ENCODE assay signal across 1 cellular context in genomic region chr12:65277994-65278575, GRCh38.
A peak's percentile ranks its signal among the peaks of the same experiment; 100 is the strongest.
TF ChIP-seq lines count a peak whose summit lies in the region.

No MANE protein-coding gene starts in this region.

TF ChIP-seq in H1, 55 proteins besides CTCF, POLR2A, EP300 and RAD21:
- TF ChIP-seq RFX5 (IDR thresholded peaks at IDR 0.05; ENCODE audit: borderline replicate concordance, low read depth, low read length) (no peak), KDM5A (IDR thresholded peaks at IDR 0.05; ENCODE audit: low read length) (no peak), SRF (IDR thresholded peaks at IDR 0.05; ENCODE audit: low read depth, low read length) (no peak), POLR2AphosphoS5 (IDR thresholded peaks at IDR 0.05; ENCODE audit: low read depth, low read length) (no peak), CBX8 (IDR thresholded peaks at IDR 0.05; ENCODE audit: borderline replicate concordance, low read depth, low read length) (no peak), SUZ12 (IDR thresholded peaks at IDR 0.05; ENCODE audit: low read length) (peak; percentile 17; the same call in 1 of the 2 replicates), TBP (IDR thresholded peaks at IDR 0.05; ENCODE audit: low read depth, low read length) (no peak), USF2 (IDR thresholded peaks at IDR 0.05; ENCODE audit: low read length) (no peak), NRF1 (IDR thresholded peaks at IDR 0.05; ENCODE audit: low read depth, low read length) (no peak), RNF2 (IDR thresholded peaks at IDR 0.05; ENCODE audit: borderline replicate concordance, low read depth, low read length, missing control alignments, poor library complexity, severe bottlenecking) (peak; percentile 61), ATF2 (IDR thresholded peaks at IDR 0.05; ENCODE audit: low read length) (no peak), BCL11A (IDR thresholded peaks at IDR 0.05; ENCODE audit: low read depth in 2 of 2, low read length in 2 of 2) (no peak), PHF8 (conservative IDR thresholded peaks at IDR 0.05; ENCODE audit: low read depth, low read length) (0 out of 2 replicates have a peak, but pooled peaks have one; percentile 20), SP1 (IDR thresholded peaks at IDR 0.05; ENCODE audit: low read depth, low read length) (no peak), TEAD4 (IDR thresholded peaks at IDR 0.05; ENCODE audit: low read depth, low read length) (no peak), CREB1 (IDR thresholded peaks at IDR 0.05) (no peak)
